In the genomic region with DNA sequence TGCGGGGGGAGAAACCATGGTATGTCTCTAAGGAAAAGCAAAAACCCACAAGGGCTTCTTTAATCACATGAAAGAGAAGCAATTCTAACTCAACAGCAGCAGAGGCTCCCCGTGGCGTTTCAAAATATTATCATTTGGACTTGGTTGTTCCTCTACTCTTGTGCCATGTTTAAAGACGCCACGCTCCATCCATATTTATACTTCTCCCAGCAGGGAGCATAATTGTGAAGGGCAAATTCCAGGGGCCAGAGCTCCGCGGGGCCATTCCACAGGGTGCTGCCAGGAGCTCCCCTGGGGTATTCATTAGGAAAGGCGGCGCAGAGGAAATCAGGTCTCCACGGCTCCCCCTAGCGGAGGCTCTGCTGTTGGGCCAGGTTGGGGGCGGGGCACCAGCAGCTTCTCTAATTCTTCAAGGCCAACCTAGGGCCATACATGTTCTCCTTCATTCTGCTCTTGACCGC, we compare ENCODE assay signal across 8 cellular contexts.
DNase-seq lines count a peak whose midpoint lies in the region; ATAC-seq lines count a peak whose summit lies in the region.

No MANE protein-coding gene starts in this region.

- H3K4me3 ChIP-seq in Jurkat, Clone E6-1 (ENCODE audit: low read length) = peak overlapping the region; percentile 36
- peak overlapping the region; percentile 28 for H3K4me3 ChIP-seq in iPS-18a (ENCODE audit: low read length)

- peaks cover 8% of the 10 kb centered on the region for H3K4me1 ChIP-seq in iPS-18a (ENCODE audit: control insufficient read depth, low read depth, low read length)

- no peak overlapping the region for H3K9ac ChIP-seq in iPS-18a (ENCODE audit: low read length)

- no peaks in the 10 kb centered on the region for H3K9me3 ChIP-seq in iPS-18a (ENCODE audit: control insufficient read depth, low read depth, low read length)

- no peaks in the 10 kb centered on the region for H3K36me3 ChIP-seq in iPS-18a (ENCODE audit: control insufficient read depth, low read depth, low read length)

- peak; percentile 77 for ATAC-seq in GM21423 (IDR thresholded peaks at IDR 0.05; ENCODE audit: unreplicated experiment)

- DNase-seq in COR-L47 (lab: John Stamatoyannopoulos, UW) (peak; percentile 15), T-helper 2 cell (peak; percentile 48 to 73 (median 58)), amniotic epithelial cell (ENCODE audit: low read depth) (peak; percentile 43), middle frontal gyrus (ENCODE audit: extremely low spot score, low spot score) (no peak)
- DNase-seq in Jurkat, Clone E6-1 (ENCODE audit: low read depth, low spot score) = peak; percentile 59
- DNase-seq in stimulated activated CD4-positive, alpha-beta T cell treated with anti-CD3 and anti-CD28 coated beads, Interleukin-2, amount 100 ng/mL, for 48 hours = peak; percentile 80 to 87

- no peak overlapping the region for H3K27ac ChIP-seq in iPS-18a (ENCODE audit: low read length)

- no peaks in the 10 kb centered on the region for H3K27me3 ChIP-seq in iPS-18a (ENCODE audit: control insufficient read depth, insufficient read depth, low read length)
